5 cellular contexts compared by ENCODE assay signal in genomic region chr11:64869571-64870175, GRCh38. TPM values are rescaled to one million over a fixed set of nuclear protein-coding genes. Genes with fewer than 3 reads are reported as not detected.
DNase-seq lines count a peak whose midpoint lies in the region; ATAC-seq and TF ChIP-seq lines count a peak whose summit lies in the region.

No MANE protein-coding gene starts in this region.

- peaks cover 18% of the 10 kb centered on the region for H3K36me3 Mint-ChIP-seq in endodermal cell (ENCODE audit: low read depth)

- H3K27ac Mint-ChIP-seq in endodermal cell, result peak overlapping the region; percentile 85
- H3K27ac Mint-ChIP-seq in stimulated activated naive CD8-positive, alpha-beta T cell treated with anti-CD3 and anti-CD28 coated beads, Interleukin-15, amount 100 ng/mL, for 72 hours, result peak overlapping the region; percentile 57 to 63

- peaks cover 15% of the 10 kb centered on the region for H3K4me1 Mint-ChIP-seq in endodermal cell
- peaks cover 95% of the 10 kb centered on the region for H3K4me1 Mint-ChIP-seq in stimulated activated naive CD8-positive, alpha-beta T cell treated with anti-CD3 and anti-CD28 coated beads, Interleukin-15, amount 100 ng/mL, for 72 hours

- peaks cover 12% of the 10 kb centered on the region for H3K36me3 ChIP-seq in endodermal cell (ENCODE audit: control insufficient read depth, insufficient read depth, low read length)
- H3K36me3 ChIP-seq in testis (ENCODE audit: low read depth, missing control alignments), result no peaks in the 10 kb centered on the region

- H3K27ac ChIP-seq in endodermal cell (ENCODE audit: low read depth, low read length), result peak overlapping the region; percentile 80
- H3K27ac ChIP-seq in testis, result peak overlapping the region in 1 of 2 donors; percentile 17

- TF ChIP-seq CTCF in endodermal cell (conservative IDR thresholded peaks at IDR 0.05) (peak; percentile 77), testis (IDR thresholded peaks at IDR 0.05) (no peak)

- 83 to 91% methylated on average over 9 of the region's 9 CpGs for WGBS in endodermal cell (ENCODE audit: insufficient coverage in 1 of 2, insufficient read length in 1 of 2), 2 experiments
- 69% methylated on average over 9 of the region's 9 CpGs; no CpG with 5 or more reads in 1 of the 2 donors for WGBS in testis, 2 donors

- no peaks in the 10 kb centered on the region for H3K9me3 Mint-ChIP-seq in endodermal cell
- H3K9me3 Mint-ChIP-seq in stimulated activated naive CD8-positive, alpha-beta T cell treated with anti-CD3 and anti-CD28 coated beads, Interleukin-15, amount 100 ng/mL, for 72 hours, result peaks cover 0 to 8% of the 10 kb centered on the region in 2 donors

- H3K9ac ChIP-seq in endodermal cell (ENCODE audit: extremely low read depth, low read length, poor library complexity, severe bottlenecking), result no peak overlapping the region

- intact Hi-C loops in testis (cut with DNase I; ENCODE audit: low total_unique reads), result no loop called here

- no peak overlapping the region for H3K4me3 Mint-ChIP-seq in endodermal cell
- H3K4me3 Mint-ChIP-seq in stimulated activated naive CD8-positive, alpha-beta T cell treated with anti-CD3 and anti-CD28 coated beads, Interleukin-15, amount 100 ng/mL, for 72 hours, result peak overlapping the region; percentile 76 to 79

- no peaks in the 10 kb centered on the region for H3K27me3 Mint-ChIP-seq in endodermal cell (ENCODE audit: insufficient read depth)
- H3K27me3 Mint-ChIP-seq in stimulated activated naive CD8-positive, alpha-beta T cell treated with anti-CD3 and anti-CD28 coated beads, Interleukin-15, amount 100 ng/mL, for 72 hours, result no peaks in the 10 kb centered on the region

- no peaks in the 10 kb centered on the region for H3K9me3 ChIP-seq in endodermal cell (ENCODE audit: control insufficient read depth, low read length)
- no peaks in the 10 kb centered on the region for H3K9me3 ChIP-seq in testis

- H3K4me3 ChIP-seq in endodermal cell (ENCODE audit: low read length), result no peak overlapping the region
- H3K4me3 ChIP-seq in testis, result no peak overlapping the region

- H3K27me3 ChIP-seq in endodermal cell (ENCODE audit: control insufficient read depth, insufficient read depth, low read length, poor library complexity, severe bottlenecking) (no peaks in the 10 kb centered on the region), testis (no peaks in the 10 kb centered on the region)

- H3K4me1 ChIP-seq in endodermal cell (ENCODE audit: control insufficient read depth, insufficient read depth, low read length), result peaks cover 19% of the 10 kb centered on the region
- peaks cover 34% of the 10 kb centered on the region for H3K4me1 ChIP-seq in testis

- ATAC-seq in stimulated activated naive CD8-positive, alpha-beta T cell treated with anti-CD3 and anti-CD28 coated beads, Interleukin-15, amount 100 ng/mL, for 72 hours, result no peak
- ATAC-seq in HG03457 (IDR thresholded peaks at IDR 0.05; ENCODE audit: unreplicated experiment), result no peak

- TF ChIP-seq POLR2A in testis (IDR thresholded peaks at IDR 0.05), result no peak

- DNase-seq in NCI-H526 (lab: John Stamatoyannopoulos, UW) (peak; percentile 66 to 74), endodermal cell (peak; percentile 73), testis (no peak)
- DNase-seq in stimulated activated naive CD8-positive, alpha-beta T cell treated with anti-CD3 and anti-CD28 coated beads, Interleukin-15, amount 100 ng/mL, for 72 hours, result no peak

RNA-seq across cellular contexts. Expression of gene EHD1, which starts 8.7 kb away (rescaled TPM):
- total RNA-seq in endodermal cell, result 10 to 100 TPM; 39.7 to 43.8 TPM
- 33.1 TPM for polyA plus RNA-seq in endodermal cell (2013, experiment 1 of 2)
- 32.7 TPM for polyA plus RNA-seq in endodermal cell (2013, experiment 2 of 2)
- total RNA-seq in testis, result 100 to 1,000 TPM; 230 to 455 TPM
- 328 TPM for polyA plus RNA-seq in testis (ENCODE audit: insufficient read depth, low read depth, low replicate concordance)

RNA-seq across cellular contexts. Expression of gene CDC42BPG, which starts 25.2 kb away (rescaled TPM):
- total RNA-seq in endodermal cell, result 10 to 100 TPM; 11.1 to 12.6 TPM
- polyA plus RNA-seq in endodermal cell (2013, experiment 1 of 2), result 2.0 TPM
- polyA plus RNA-seq in endodermal cell (2013, experiment 2 of 2), result 1.7 TPM
- total RNA-seq in testis, result 1 to 10 TPM; 7.6 to 9.2 TPM
- 5.3 TPM for polyA plus RNA-seq in testis (ENCODE audit: insufficient read depth, low read depth, low replicate concordance)

RNA-seq across cellular contexts. Expression of gene ATG2A, which starts 47.3 kb away (rescaled TPM):
- total RNA-seq in endodermal cell (10 to 100 TPM; 17.0 to 23.0 TPM), testis (10 to 100 TPM; 51.1 to 56.1 TPM)
- 12.9 TPM for polyA plus RNA-seq in endodermal cell (2013, experiment 1 of 2)
- 10.2 TPM for polyA plus RNA-seq in endodermal cell (2013, experiment 2 of 2)
- 22.2 TPM for polyA plus RNA-seq in testis (ENCODE audit: insufficient read depth, low read depth, low replicate concordance)

RNA-seq across cellular contexts. Expression of gene PPP2R5B, which starts 54.8 kb away (rescaled TPM):
- 1 to 10 TPM; 2.8 to 3.3 TPM for total RNA-seq in endodermal cell
- 17.4 TPM for polyA plus RNA-seq in endodermal cell (2013, experiment 1 of 2)
- polyA plus RNA-seq in endodermal cell (2013, experiment 2 of 2), result 14.3 TPM
- total RNA-seq in testis, result 10 to 100 TPM; 19.4 to 26.2 TPM
- polyA plus RNA-seq in testis (ENCODE audit: insufficient read depth, low read depth, low replicate concordance), result 9.9 TPM

RNA-seq across cellular contexts. Expression of gene MEN1, which starts 59.3 kb away (rescaled TPM):
- 10 to 100 TPM; 44.5 to 48.7 TPM for total RNA-seq in endodermal cell
- 48.7 TPM for polyA plus RNA-seq in endodermal cell (2013, experiment 1 of 2)
- 44.3 TPM for polyA plus RNA-seq in endodermal cell (2013, experiment 2 of 2)
- 10 to 100 TPM; 36.7 to 40.8 TPM for total RNA-seq in testis
- polyA plus RNA-seq in testis (ENCODE audit: insufficient read depth, low read depth, low replicate concordance), result 29.7 TPM

Comparison
In these comparisons a context has a peak if more than half of its experiments do, and no peak if none do; other contexts are left out.
1. DNase-seq: peak in NCI-H526 (2 of 2) and endodermal cell (single experiment); none in stimulated activated naive CD8-positive, alpha-beta T cell treated with anti-CD3 and anti-CD28 coated beads, Interleukin-15, amount 100 ng/mL, for 72 hours (0 of 2) and testis (single experiment).
2. RNA of gene EHD1, which starts 8.7 kb away (total RNA-seq): 230 to 455 TPM in testis; 39.7 to 43.8 TPM in endodermal cell; every median in the first group is over 4 times any median in the second.